In the genomic region with DNA sequence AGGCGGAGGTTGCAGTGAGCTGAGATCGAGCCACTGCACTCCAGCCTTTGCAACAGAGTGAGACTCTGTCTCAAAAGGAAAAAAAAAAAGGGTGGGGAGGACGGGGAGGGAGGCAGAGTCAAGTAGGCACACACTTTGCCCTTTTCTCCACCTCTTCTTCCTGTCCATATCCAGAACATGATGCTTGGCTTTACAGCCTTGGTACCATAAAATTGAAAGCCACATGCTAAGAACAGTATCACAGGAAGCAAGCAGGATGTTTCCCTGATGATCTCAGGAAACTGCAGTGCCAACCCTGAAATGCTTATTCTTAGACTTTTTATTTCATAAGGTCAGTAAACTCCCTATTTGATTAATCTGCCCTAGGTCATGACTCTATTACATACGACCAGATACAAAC, we compare ENCODE assay signal across 16 cellular contexts. TPM values are rescaled to one million over a fixed set of nuclear protein-coding genes. Genes with fewer than 3 reads are reported as not detected.
DNase-seq lines count a peak whose midpoint lies in the region; ATAC-seq and TF ChIP-seq lines count a peak whose summit lies in the region.
"Had no signal": no experiment of that assay in that cellular context is flagged by ENCODE, and none has a peak within 500 bp of the region (broad histone marks: within the 10 kb centered on the region; RNA-seq: fewer than 3 reads in every experiment).

No MANE protein-coding gene starts in this region.

- no peak for DNase-seq in SK-N-MC (ENCODE audit: low read depth, low spot score)
- peak; percentile 7 to 13 for DNase-seq in foreskin fibroblast
- no peak for DNase-seq in spleen
- DNase-seq in Right ventricle myocardium superior, result no peak
- DNase-seq in NCI-H2171 treated with DMSO at 0.1 percent for 48 hours (lab: John Stamatoyannopoulos, UW), result no peak
- DNase-seq: CD4-positive, alpha-beta T cell; DMS153; DMS79; GDM1; GOT3; H7; HFFc6 had no signal

- no peak overlapping the region for H3K4me3 ChIP-seq in BLaER1 treated with 17β-estradiol and CSF1 and Interleukin-3, amounts not matched to agents 10 nM and 100 nM
- H3K4me3 ChIP-seq in SK-N-MC, result no peak overlapping the region
- no peak overlapping the region for H3K4me3 ChIP-seq in foreskin fibroblast (ENCODE audit: low read depth in 1 of 2, low read length in 2 of 2)
- H3K4me3 ChIP-seq in spleen, result no peak overlapping the region

- H3K4me1 ChIP-seq in BLaER1 treated with 17β-estradiol and CSF1 and Interleukin-3, amounts not matched to agents 10 nM and 100 nM, result peaks cover 6 to 14% (median 12%) of the 10 kb centered on the region in 10 experiments; a peak in 18 of 20 replicates
- peaks cover 0 to 14% (median 7%) of the 10 kb centered on the region in 6 donors for H3K4me1 ChIP-seq in spleen

- TF ChIP-seq CTCF in foreskin fibroblast (IDR thresholded peaks at IDR 0.05; ENCODE audit: low read depth, low read length) (no peak), spleen (IDR thresholded peaks at IDR 0.05 in 8 of 11, conservative IDR thresholded peaks at IDR 0.05 in 3 of 11) (no peak)

- H3K4me2 ChIP-seq in BLaER1 treated with 17β-estradiol and CSF1 and Interleukin-3, amounts not matched to agents 10 nM and 100 nM, result peak overlapping the region in 10 of 11 experiments; percentile 14 to 55 (median 38); a peak in 20 of 22 replicates

- intact Hi-C loops in spleen (cut with DNase I; ENCODE audit: low total_unique reads), result no loop called here
- intact Hi-C loops in Right ventricle myocardium superior (cut with DNase I), result no loop called here

- WGBS in spleen, 5 donors, result 39 to 44% (median 43%) methylated on average over 4 of the region's 4 CpGs

- no peaks in the 10 kb centered on the region for H4K20me1 ChIP-seq in BLaER1 treated with 17β-estradiol and CSF1 and Interleukin-3, amounts not matched to agents 10 nM and 100 nM

- ATAC-seq in Right ventricle myocardium superior (ENCODE audit: poor library complexity), result no peak
- ATAC-seq in HG03097 (IDR thresholded peaks at IDR 0.05; ENCODE audit: low FRiP score, unreplicated experiment), result no peak
- ATAC-seq: HCT116 had no signal

- no peak overlapping the region for H3K9ac ChIP-seq in BLaER1 treated with 17β-estradiol and CSF1 and Interleukin-3, amounts not matched to agents 10 nM and 100 nM
- H3K9ac ChIP-seq in SK-N-MC (ENCODE audit: insufficient read length), result no peak overlapping the region

- H3K9me3 ChIP-seq in BLaER1 treated with 17β-estradiol and CSF1 and Interleukin-3, amounts not matched to agents 10 nM and 100 nM (replicated peaks in 1 of 11), result peaks cover 14 to 36% (median 29%) of the 10 kb centered on the region in 11 experiments; a peak in 20 of 22 replicates
- no peaks in the 10 kb centered on the region for H3K9me3 ChIP-seq in SK-N-MC (ENCODE audit: low read depth, low read length)
- peaks cover 0 to 9% (median 2%) of the 10 kb centered on the region in 8 donors for H3K9me3 ChIP-seq in spleen

- TF ChIP-seq POLR2A in spleen (IDR thresholded peaks at IDR 0.05), result no peak

- H3K27ac ChIP-seq in BLaER1 treated with 17β-estradiol and CSF1 and Interleukin-3, amounts not matched to agents 10 nM and 100 nM, result peak overlapping the region in 2 of 11 experiments; percentile 23 to 36; a peak in 2 of 22 replicates
- 0 out of 2 replicates have a peak overlapping the region, but pooled peaks have one; percentile 1 for H3K27ac ChIP-seq in SK-N-MC
- H3K27ac ChIP-seq in spleen, result peak overlapping the region in 5 of 8 donors; percentile 24 to 54 (median 41)
- H3K27ac ChIP-seq: C4-2B had no signal

- no peaks in the 10 kb centered on the region for H3K27me3 ChIP-seq in BLaER1 treated with 17β-estradiol and CSF1 and Interleukin-3, amounts not matched to agents 10 nM and 100 nM
- peaks cover 0 to 5% (median 0%) of the 10 kb centered on the region in 7 donors for H3K27me3 ChIP-seq in spleen (replicated peaks in 1 of 7)

- H3K36me3 ChIP-seq in BLaER1 treated with 17β-estradiol and CSF1 and Interleukin-3, amounts not matched to agents 10 nM and 100 nM, result no peaks in the 10 kb centered on the region
- H3K36me3 ChIP-seq in SK-N-MC (ENCODE audit: insufficient read depth, low read length) (no peaks in the 10 kb centered on the region), spleen (no peaks in the 10 kb centered on the region)

RNA-seq across cellular contexts. Expression of a gene that starts 32.5 kb away (rescaled TPM):
- total RNA-seq in spleen, result 10 to 100 TPM; 37.4 to 83.7 (median 52.9) TPM
- 10 to 100 TPM; 15.9 to 18.6 (median 18.0) TPM for polyA plus RNA-seq in spleen
- 75.8 TPM for total RNA-seq in Right ventricle myocardium superior

RNA-seq across cellular contexts. Expression of a gene that starts 55.3 kb away (rescaled TPM):
- total RNA-seq in spleen (10 to 100 TPM; 27.2 to 43.0 (median 30.6) TPM), Right ventricle myocardium superior (59.0 TPM)
- polyA plus RNA-seq in spleen, result 10 to 100 TPM; 31.8 to 40.1 (median 36.9) TPM

RNA-seq across cellular contexts. Expression of a gene that starts 55.4 kb away (rescaled TPM):
- total RNA-seq in spleen (100 to 1,000 TPM in 1 of 7 donors, 10 to 100 TPM in 6; 60.0 to 103 (median 75.3) TPM), Right ventricle myocardium superior (23.3 TPM)
- 10 to 100 TPM; 39.6 to 49.1 (median 42.7) TPM for polyA plus RNA-seq in spleen

Comparison
In these comparisons a context has a peak if more than half of its experiments do, and no peak if none do; other contexts are left out.
1. DNase-seq: peak in foreskin fibroblast (2 of 2); none in SK-N-MC (single experiment), spleen (single experiment), Right ventricle myocardium superior (single experiment) and NCI-H2171 treated with DMSO at 0.1 percent for 48 hours (single experiment).